In the genomic region with DNA sequence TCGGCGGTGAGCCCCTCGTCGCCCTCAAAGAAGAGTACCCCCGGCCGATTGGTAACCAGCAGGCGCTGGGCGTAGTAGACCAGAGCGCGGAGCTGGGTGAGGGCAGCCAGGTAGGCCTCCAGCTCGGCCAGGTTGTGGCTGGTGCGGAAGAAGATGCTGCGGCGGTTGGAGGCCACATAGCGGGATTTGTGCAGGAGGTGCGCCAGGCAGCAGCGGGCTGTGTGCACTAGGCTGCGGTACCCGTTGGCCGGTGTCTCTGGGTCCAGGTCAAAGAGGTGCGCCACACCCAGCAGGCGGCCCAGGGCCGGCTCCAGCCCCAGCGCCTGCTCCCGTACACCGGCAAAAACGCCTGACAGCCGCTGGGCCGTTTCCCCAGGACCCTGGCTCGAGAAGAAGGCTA, we compare ENCODE assay signal across 33 cellular contexts. TPM values are rescaled to one million over a fixed set of nuclear protein-coding genes. Genes with fewer than 3 reads are reported as not detected.
"Had no signal": no experiment of that assay in that cellular context is flagged by ENCODE, and none has a peak within 500 bp of the region (broad histone marks: within the 10 kb centered on the region; RNA-seq: fewer than 3 reads in every experiment).

No MANE protein-coding gene starts in this region.

- H3K27ac ChIP-seq: body of pancreas, cardiac muscle cell, epithelial cell of prostate, esophagus squamous epithelium, neural progenitor cell, right lobe of liver, upper lobe of left lung, vagina had no signal

- H3K9me3 ChIP-seq: body of pancreas, esophagus squamous epithelium, heart right ventricle, right lobe of liver, upper lobe of left lung, vagina had no signal

- H3K9ac ChIP-seq: neural progenitor cell had no signal

- H3K4me3 ChIP-seq: body of pancreas, cardiac muscle cell, esophagus squamous epithelium, heart right ventricle, neural progenitor cell, right lobe of liver, upper lobe of left lung, vagina had no signal

- H3K36me3 ChIP-seq: cardiac muscle cell, neural progenitor cell, right lobe of liver, upper lobe of left lung, vagina had no signal

- H3K27ac Mint-ChIP-seq: activated CD4-positive, alpha-beta T cell treated with anti-CD3 and anti-CD28 coated beads for 36 hours; activated CD8-positive, alpha-beta memory T cell treated with anti-CD3 and anti-CD28 coated beads, Interleukin-2, amount 10 ng/mL, durations not matched to agents 7 days and 5 days; activated CD8-positive, alpha-beta T cell treated with anti-CD3 and anti-CD28 coated beads, Interleukin-2, amount 10 ng/mL, durations not matched to agents 7 days and 5 days; activated naive CD4-positive, alpha-beta T cell treated with anti-CD3 and anti-CD28 coated beads, Interleukin-2, amount 50 U/mL, for 24 hours; activated T-helper 2 cell treated with anti-CD3 and anti-CD28 coated beads, Interferon-gamma antibody, Interleukin-2, Interleukin-4, amounts not matched to agents 10 μg/mL and 5 μg/mL and 100 μg/mL, durations not matched to agents 14 hours and 24 hours and 36 hours; neural progenitor cell had no signal

- H3K27me3 Mint-ChIP-seq: activated CD4-positive, alpha-beta T cell treated with anti-CD3 and anti-CD28 coated beads for 36 hours; activated CD8-positive, alpha-beta memory T cell treated with anti-CD3 and anti-CD28 coated beads, Interleukin-2, amount 10 ng/mL, durations not matched to agents 7 days and 5 days; activated naive CD4-positive, alpha-beta T cell treated with anti-CD3 and anti-CD28 coated beads, Interleukin-2, amount 50 U/mL, for 24 hours had no signal

- H3K9me3 Mint-ChIP-seq: activated naive CD4-positive, alpha-beta T cell treated with anti-CD3 and anti-CD28 coated beads, Interleukin-2, amount 50 U/mL, for 24 hours; activated T-helper 2 cell treated with anti-CD3 and anti-CD28 coated beads, Interferon-gamma antibody, Interleukin-2, Interleukin-4, amounts not matched to agents 10 μg/mL and 5 μg/mL and 100 μg/mL, durations not matched to agents 14 hours and 24 hours and 36 hours; natural killer cell; neural progenitor cell had no signal

- H3K4me1 Mint-ChIP-seq: activated CD4-positive, alpha-beta T cell treated with anti-CD3 and anti-CD28 coated beads for 36 hours; activated CD8-positive, alpha-beta memory T cell treated with anti-CD3 and anti-CD28 coated beads, Interleukin-2, amount 10 ng/mL, durations not matched to agents 7 days and 5 days; activated naive CD4-positive, alpha-beta T cell treated with anti-CD3 and anti-CD28 coated beads, Interleukin-2, amount 50 U/mL, for 24 hours had no signal

- H3K4me3 Mint-ChIP-seq: activated CD4-positive, alpha-beta T cell treated with anti-CD3 and anti-CD28 coated beads for 36 hours; activated CD8-positive, alpha-beta memory T cell treated with anti-CD3 and anti-CD28 coated beads, Interleukin-2, amount 10 ng/mL, durations not matched to agents 7 days and 5 days; activated CD8-positive, alpha-beta T cell treated with anti-CD3 and anti-CD28 coated beads, Interleukin-2, amount 10 ng/mL, durations not matched to agents 7 days and 5 days; activated naive CD4-positive, alpha-beta T cell treated with anti-CD3 and anti-CD28 coated beads, Interleukin-2, amount 50 U/mL, for 24 hours; natural killer cell had no signal

- DNase-seq: activated CD4-positive, alpha-beta T cell treated with anti-CD3 and anti-CD28 coated beads for 36 hours; activated CD4-positive, CD25-positive, alpha-beta regulatory T cell; activated CD8-positive, alpha-beta memory T cell treated with anti-CD3 and anti-CD28 coated beads, Interleukin-2, amount 10 ng/mL, durations not matched to agents 7 days and 5 days; activated CD8-positive, alpha-beta T cell treated with anti-CD3 and anti-CD28 coated beads, Interleukin-2, amount 10 ng/mL, durations not matched to agents 7 days and 5 days; activated T-cell treated with anti-CD3 and anti-CD28 coated beads, Interleukin-2, amount 50 U/mL, for 48 hours; body of pancreas; dermis blood vessel endothelial cell; effector CD8-positive, alpha-beta T cell; esophagus squamous epithelium; foreskin melanocyte; heart right ventricle; left cardiac atrium; mesendoderm; natural killer cell; right lobe of liver; stimulated activated CD4-positive, alpha-beta T cell treated with anti-CD3 and anti-CD28 coated beads, Interleukin-2, amount 100 ng/mL, for 48 hours; stimulated activated naive CD4-positive, alpha-beta T cell treated with Interleukin-2 at 50 U/mL for 16 hours had no signal

- H3K27me3 ChIP-seq: body of pancreas, cardiac muscle cell, esophagus squamous epithelium, heart right ventricle, right lobe of liver, upper lobe of left lung, vagina had no signal

- FAIRE-seq: endometrium, islet of Langerhans had no signal

- ATAC-seq: activated CD4-positive, alpha-beta T cell treated with anti-CD3 and anti-CD28 coated beads for 36 hours; activated CD8-positive, alpha-beta memory T cell treated with anti-CD3 and anti-CD28 coated beads, Interleukin-2, amount 10 ng/mL, durations not matched to agents 7 days and 5 days; activated CD8-positive, alpha-beta T cell treated with anti-CD3 and anti-CD28 coated beads, Interleukin-2, amount 10 ng/mL, durations not matched to agents 7 days and 5 days; natural killer cell had no signal

- H3K36me3 Mint-ChIP-seq: natural killer cell had no signal

RNA-seq across cellular contexts. Expression of a gene that starts 20.3 kb away (rescaled TPM):
- total RNA-seq: activated CD4-positive, alpha-beta T cell treated with anti-CD3 and anti-CD28 coated beads for 36 hours; activated CD8-positive, alpha-beta memory T cell treated with anti-CD3 and anti-CD28 coated beads, Interleukin-2, amount 10 ng/mL, durations not matched to agents 7 days and 5 days; activated CD8-positive, alpha-beta T cell treated with anti-CD3 and anti-CD28 coated beads, Interleukin-2, amount 10 ng/mL, durations not matched to agents 7 days and 5 days; activated T-helper 2 cell treated with anti-CD3 and anti-CD28 coated beads, Interferon-gamma antibody, Interleukin-2, Interleukin-4, amounts not matched to agents 10 μg/mL and 5 μg/mL and 100 μg/mL, durations not matched to agents 14 hours and 24 hours and 36 hours; body of pancreas; dermis blood vessel endothelial cell; glomerular endothelial cell; mononuclear cell; omental fat pad; pulmonary artery endothelial cell; right lobe of liver; skeletal muscle tissue; T-helper 1 cell treated with Interleukin-12 subunit alpha and Interleukin-12 subunit beta and Interleukin-4 antibody, amounts not matched to agents 30 ng/mL and 1 ng/mL, for 36 hours had no signal

RNA-seq across cellular contexts. Expression of a gene that starts 32.4 kb away (rescaled TPM):
- total RNA-seq: activated CD4-positive, alpha-beta T cell treated with anti-CD3 and anti-CD28 coated beads for 36 hours; activated CD8-positive, alpha-beta memory T cell treated with anti-CD3 and anti-CD28 coated beads, Interleukin-2, amount 10 ng/mL, durations not matched to agents 7 days and 5 days; activated CD8-positive, alpha-beta T cell treated with anti-CD3 and anti-CD28 coated beads, Interleukin-2, amount 10 ng/mL, durations not matched to agents 7 days and 5 days; activated T-helper 2 cell treated with anti-CD3 and anti-CD28 coated beads, Interferon-gamma antibody, Interleukin-2, Interleukin-4, amounts not matched to agents 10 μg/mL and 5 μg/mL and 100 μg/mL, durations not matched to agents 14 hours and 24 hours and 36 hours; aorta; cardiac muscle cell; dermis blood vessel endothelial cell; glomerular endothelial cell; heart right ventricle; left cardiac atrium; mononuclear cell; natural killer cell; omental fat pad; pulmonary artery endothelial cell; skeletal muscle tissue; T-helper 1 cell treated with Interleukin-12 subunit alpha and Interleukin-12 subunit beta and Interleukin-4 antibody, amounts not matched to agents 30 ng/mL and 1 ng/mL, for 36 hours had no signal
